In the genomic region with DNA sequence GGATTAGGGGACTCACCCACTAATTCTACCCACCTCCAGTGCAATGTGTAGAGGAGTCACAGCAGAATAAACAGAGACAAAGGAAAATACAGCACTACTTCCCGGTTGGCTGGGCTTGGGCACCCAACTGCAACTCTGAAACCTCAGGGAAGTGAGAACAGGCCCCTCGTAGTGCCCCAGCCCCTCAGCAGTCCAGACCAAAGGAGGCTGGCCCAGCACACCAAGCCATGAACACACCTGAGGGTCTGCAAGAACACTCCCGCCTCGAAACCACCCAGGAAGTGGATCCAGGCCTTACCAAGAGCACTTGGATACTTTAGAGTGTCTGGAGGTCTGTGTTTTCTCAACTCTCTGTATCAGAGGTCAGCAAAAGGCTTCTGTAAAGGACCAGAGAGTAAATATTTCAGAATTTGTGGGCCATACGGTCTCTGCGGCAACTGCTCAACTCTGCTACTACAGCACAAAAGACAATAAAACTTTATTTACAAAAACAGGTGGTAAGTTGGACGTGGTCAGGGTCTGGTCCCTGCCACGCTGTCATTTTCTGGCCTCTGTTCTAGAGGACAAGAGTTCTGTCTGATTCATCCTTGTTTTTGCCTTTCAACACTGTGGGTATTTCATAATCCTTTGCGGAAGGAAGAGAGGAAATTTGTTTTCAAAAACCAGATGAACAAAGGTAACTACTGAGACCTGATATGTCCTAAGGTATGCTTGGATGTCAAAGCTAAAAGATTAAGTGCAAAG, we compare ENCODE assay signal across 17 cellular contexts.
A peak's percentile ranks its signal among the peaks of the same experiment; 100 is the strongest.
DNase-seq lines count a peak whose midpoint lies in the region; FAIRE-seq and TF ChIP-seq lines count a peak whose summit lies in the region.
"Had no signal": no experiment of that assay in that cellular context is flagged by ENCODE, and none has a peak within 500 bp of the region (broad histone marks: within the 10 kb centered on the region; RNA-seq: fewer than 3 reads in every experiment).

No MANE protein-coding gene starts in this region.

- FAIRE-seq in HTR-8/SVneo (lab: Jason Lieb, UNC) (peak; percentile 76), bronchial epithelial cell (lab: Jason Lieb, UNC) (peak; percentile 18)
- FAIRE-seq: GM12891, GM18507 had no signal

- no peak for TF ChIP-seq POLR2A in testis (IDR thresholded peaks at IDR 0.05)

- no peaks in the 10 kb centered on the region for H3K27me3 Mint-ChIP-seq in progenitor cell of endocrine pancreas
- H3K27me3 Mint-ChIP-seq: CD4-positive, alpha-beta memory T cell had no signal

- peak overlapping the region; percentile 15 for H3K27ac Mint-ChIP-seq in progenitor cell of endocrine pancreas
- H3K27ac Mint-ChIP-seq: GM23338, H9 had no signal

- H3K36me3 Mint-ChIP-seq in progenitor cell of endocrine pancreas (ENCODE audit: insufficient read depth) = no peaks in the 10 kb centered on the region
- H3K36me3 Mint-ChIP-seq: CD4-positive, alpha-beta memory T cell had no signal

- 77 to 84% methylated on average over 8 to 9 of the region's 9 CpGs for WGBS in testis, 2 donors

- DNase-seq in HTR-8/SVneo (ENCODE audit: insufficient read length, low spot score) (no peak), Karpas-422 (no peak), bronchial epithelial cell (ENCODE audit: low read depth) (no peak), progenitor cell of endocrine pancreas (ENCODE audit: low spot score, unreplicated experiment) (no peak), HUDEP-2 (lab: John Stamatoyannopoulos, UW; ENCODE audit: unreplicated experiment in 76 of 76) (no peak), testis (no peak)
- DNase-seq: C1 segment of cervical spinal cord; Calu3; CD4-positive, alpha-beta memory T cell; COR-L47; DMS53; DMS79 treated with DMSO at 0.1 percent for 48 hours; GF-D8; H9 had no signal

- H3K27ac ChIP-seq in Karpas-422 (ENCODE audit: low read length) = peak overlapping the region; percentile 53; the same call in 1 of the 2 replicates
- no peak overlapping the region for H3K27ac ChIP-seq in testis

- H3K4me3 Mint-ChIP-seq in progenitor cell of endocrine pancreas (ENCODE audit: low read depth) = no peak overlapping the region
- H3K4me3 Mint-ChIP-seq: CD4-positive, alpha-beta memory T cell; GM23338; H9 had no signal

- H3K27me3 ChIP-seq in Karpas-422 (ENCODE audit: low read length) (no peaks in the 10 kb centered on the region), bronchial epithelial cell (ENCODE audit: control insufficient read depth, insufficient read depth, low read length) (no peaks in the 10 kb centered on the region), testis (no peaks in the 10 kb centered on the region)

- no peak overlapping the region for H3K9ac ChIP-seq in Karpas-422 (ENCODE audit: low read length)

- H3K79me2 ChIP-seq in Karpas-422 (ENCODE audit: low read length) = no peaks in the 10 kb centered on the region

- H2AFZ ChIP-seq in Karpas-422 (ENCODE audit: low read length) = no peak overlapping the region
- H2AFZ ChIP-seq: GM23338 had no signal

- H3K9me3 Mint-ChIP-seq in progenitor cell of endocrine pancreas (ENCODE audit: low read depth) = no peaks in the 10 kb centered on the region
- H3K9me3 Mint-ChIP-seq: H9 had no signal

- H3K9me2 ChIP-seq in Karpas-422 (replicated peaks; ENCODE audit: insufficient read depth, low read length) = no peaks in the 10 kb centered on the region

- no peak overlapping the region for H3K4me3 ChIP-seq in Karpas-422 (ENCODE audit: low read length)
- H3K4me3 ChIP-seq in bronchial epithelial cell (ENCODE audit: low read depth, low read length) = no peak overlapping the region
- H3K4me3 ChIP-seq in testis = no peak overlapping the region
- H3K4me3 ChIP-seq: GM23338 had no signal

- H3K4me1 ChIP-seq in Karpas-422 (ENCODE audit: low read length) (peaks cover 62% of the 10 kb centered on the region), testis (no peaks in the 10 kb centered on the region)

- H3K4me1 Mint-ChIP-seq in progenitor cell of endocrine pancreas (ENCODE audit: low read depth) = peaks cover 8% of the 10 kb centered on the region
- H3K4me1 Mint-ChIP-seq: CD4-positive, alpha-beta memory T cell; GM23338 had no signal

- H3K4me2 ChIP-seq in Karpas-422 (ENCODE audit: low read depth, low read length, poor library complexity, severe bottlenecking) = no peak overlapping the region
- H3K4me2 ChIP-seq: GM23338 had no signal

- H3K36me3 ChIP-seq in Karpas-422 (ENCODE audit: insufficient read depth, low read length) (no peaks in the 10 kb centered on the region), bronchial epithelial cell (ENCODE audit: control insufficient read depth, insufficient read depth, low read length) (no peaks in the 10 kb centered on the region), testis (ENCODE audit: low read depth, missing control alignments) (no peaks in the 10 kb centered on the region)

- TF ChIP-seq CTCF in bronchial epithelial cell (IDR thresholded peaks at IDR 0.05; ENCODE audit: insufficient read depth, low read length, severe bottlenecking) = no peak
- TF ChIP-seq CTCF in progenitor cell of endocrine pancreas (IDR thresholded peaks at IDR 0.05; ENCODE audit: unreplicated experiment) = no peak
- TF ChIP-seq CTCF in testis (IDR thresholded peaks at IDR 0.05) = no peak

- intact Hi-C loops in testis (cut with DNase I; ENCODE audit: low total_unique reads) = no loop called here

- H3K9me3 ChIP-seq in Karpas-422 (ENCODE audit: low read length) = no peaks in the 10 kb centered on the region
- H3K9me3 ChIP-seq in testis = no peaks in the 10 kb centered on the region

- H4K20me1 ChIP-seq in Karpas-422 (ENCODE audit: insufficient read depth, low read depth, low read length) = no peaks in the 10 kb centered on the region
